ENCODE assay signal across 17 cellular contexts in the genomic region with DNA sequence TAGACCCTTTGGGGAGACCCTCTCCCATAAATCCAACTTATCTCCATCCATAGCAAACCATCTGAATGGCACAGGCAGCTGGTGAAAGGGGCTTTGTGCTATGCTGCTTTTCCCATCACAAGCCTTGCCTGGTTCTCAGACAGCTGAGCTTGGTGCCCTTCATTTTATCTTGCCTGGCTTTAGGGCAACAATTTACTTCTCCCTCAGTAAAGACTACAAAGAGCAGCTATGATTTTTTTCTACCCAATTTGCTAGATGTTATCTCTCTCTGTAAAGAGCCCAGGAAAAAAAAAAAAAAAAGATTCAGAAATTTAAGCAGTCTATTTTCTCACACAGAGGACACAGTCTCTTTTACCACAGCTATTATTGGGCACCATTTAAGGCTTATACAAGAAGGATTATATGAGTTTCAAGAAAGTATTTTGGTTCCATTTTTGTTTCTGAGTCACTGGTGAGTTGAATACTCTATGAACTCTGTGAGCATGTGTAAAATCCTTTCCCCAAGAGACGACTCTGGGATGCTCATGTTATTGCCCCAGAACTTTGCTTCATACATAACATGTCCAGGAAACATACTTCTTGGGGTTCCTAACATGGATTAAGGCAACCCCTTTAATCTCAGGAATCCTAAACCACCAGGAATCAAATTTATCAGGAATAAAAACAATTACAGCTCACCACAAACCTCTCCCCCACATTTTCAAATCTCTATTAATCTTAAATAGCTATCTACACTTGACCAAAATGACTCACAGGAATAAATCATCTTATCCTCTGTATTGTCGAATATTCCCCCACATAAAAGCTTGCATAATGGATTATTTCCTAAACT.
DNase-seq lines count a peak whose midpoint lies in the region; ATAC-seq and TF ChIP-seq lines count a peak whose summit lies in the region.
"Had no signal": no experiment of that assay in that cellular context is flagged by ENCODE, and none has a peak within 500 bp of the region (broad histone marks: within the 10 kb centered on the region; RNA-seq: fewer than 3 reads in every experiment).

No MANE protein-coding gene starts in this region.

- H3K9ac ChIP-seq in Karpas-422 (ENCODE audit: low read length), result no peak overlapping the region
- H3K9ac ChIP-seq: parathyroid adenoma had no signal

- H3K4me3 ChIP-seq in suprapubic skin (no peak overlapping the region), Karpas-422 (ENCODE audit: low read length) (no peak overlapping the region)
- H3K4me3 ChIP-seq: hepatocyte, MG63, SJSA1 had no signal

- H2AFZ ChIP-seq in Karpas-422 (ENCODE audit: low read length), result no peak overlapping the region
- H2AFZ ChIP-seq: hepatocyte, parathyroid adenoma had no signal

- no peak for TF ChIP-seq POLR2A in suprapubic skin (IDR thresholded peaks at IDR 0.05)

- TF ChIP-seq CTCF in suprapubic skin (IDR thresholded peaks at IDR 0.05), result no peak

- H4K20me1 ChIP-seq in Karpas-422 (ENCODE audit: insufficient read depth, low read depth, low read length), result no peaks in the 10 kb centered on the region

- no peak for TF ChIP-seq EP300 in suprapubic skin (IDR thresholded peaks at IDR 0.05)

- no peaks in the 10 kb centered on the region for H3K9me3 ChIP-seq in suprapubic skin
- no peaks in the 10 kb centered on the region for H3K9me3 ChIP-seq in Karpas-422 (ENCODE audit: low read length)
- H3K9me3 ChIP-seq: MG63, SJSA1 had no signal

- no peaks in the 10 kb centered on the region for H3K9me2 ChIP-seq in Karpas-422 (replicated peaks; ENCODE audit: insufficient read depth, low read length)

- H3K4me2 ChIP-seq in Karpas-422 (ENCODE audit: low read depth, low read length, poor library complexity, severe bottlenecking), result no peak overlapping the region
- H3K4me2 ChIP-seq: hepatocyte had no signal

- ATAC-seq in GM19324 (IDR thresholded peaks at IDR 0.05; ENCODE audit: low FRiP score, unreplicated experiment), result no peak
- no peak for ATAC-seq in HG03432 (IDR thresholded peaks at IDR 0.05; ENCODE audit: unreplicated experiment)
- ATAC-seq: stimulated activated effector memory CD8-positive, alpha-beta T cell treated with anti-CD3 and anti-CD28 coated beads, Interleukin-12 subunit alpha, Interleukin-12 subunit beta, amount 100 ng/mL, for 72 hours had no signal

- H3K27me3 ChIP-seq in suprapubic skin (no peaks in the 10 kb centered on the region), Karpas-422 (ENCODE audit: low read length) (no peaks in the 10 kb centered on the region)
- H3K27me3 ChIP-seq: hepatocyte, MG63, SJSA1 had no signal

- DNase-seq in AG20443 (ENCODE audit: low spot score) (peak; percentile 47), HT1080 (ENCODE audit: low read depth) (peak; percentile 55), astrocyte of the hippocampus (ENCODE audit: low read depth, low spot score) (peak; percentile 60), kidney tubule cell (ENCODE audit: low spot score) (peak; percentile 10), suprapubic skin (ENCODE audit: low spot score in 2 of 2) (no peak), Karpas-422 (no peak)
- DNase-seq: activated CD8-positive, alpha-beta memory T cell treated with anti-CD3 and anti-CD28 coated beads, Interleukin-2, amount 50 U/mL, for 48 hours; mesendoderm; MG63; NCI-H524 had no signal

- H3K36me3 ChIP-seq in suprapubic skin, result no peaks in the 10 kb centered on the region
- H3K36me3 ChIP-seq in Karpas-422 (ENCODE audit: insufficient read depth, low read length), result no peaks in the 10 kb centered on the region
- H3K36me3 ChIP-seq: MG63, SJSA1 had no signal

- 45% methylated on average over 2 of the region's 2 CpGs for WGBS in suprapubic skin

- H3K27ac ChIP-seq in suprapubic skin (no peak overlapping the region), Karpas-422 (ENCODE audit: low read length) (no peak overlapping the region)
- H3K27ac ChIP-seq: C4-2B, hepatocyte, parathyroid adenoma, SJSA1 had no signal

- H3K4me1 ChIP-seq in suprapubic skin (peaks cover 25% of the 10 kb centered on the region), Karpas-422 (ENCODE audit: low read length) (peaks cover 3% of the 10 kb centered on the region; the same call in 1 of the 2 replicates)
- H3K4me1 ChIP-seq: parathyroid adenoma had no signal

- no peaks in the 10 kb centered on the region for H3K79me2 ChIP-seq in Karpas-422 (ENCODE audit: low read length)
- H3K79me2 ChIP-seq: hepatocyte, parathyroid adenoma had no signal

Comparison
In these comparisons a context has a peak if more than half of its experiments do, and no peak if none do; other contexts are left out.
1. DNase-seq: peak in AG20443 (single experiment), HT1080 (single experiment), astrocyte of the hippocampus (single experiment) and kidney tubule cell (single experiment); none in suprapubic skin (0 of 2) and Karpas-422 (single experiment).